ENCODE assay signal across 17 cellular contexts in the genomic region with DNA sequence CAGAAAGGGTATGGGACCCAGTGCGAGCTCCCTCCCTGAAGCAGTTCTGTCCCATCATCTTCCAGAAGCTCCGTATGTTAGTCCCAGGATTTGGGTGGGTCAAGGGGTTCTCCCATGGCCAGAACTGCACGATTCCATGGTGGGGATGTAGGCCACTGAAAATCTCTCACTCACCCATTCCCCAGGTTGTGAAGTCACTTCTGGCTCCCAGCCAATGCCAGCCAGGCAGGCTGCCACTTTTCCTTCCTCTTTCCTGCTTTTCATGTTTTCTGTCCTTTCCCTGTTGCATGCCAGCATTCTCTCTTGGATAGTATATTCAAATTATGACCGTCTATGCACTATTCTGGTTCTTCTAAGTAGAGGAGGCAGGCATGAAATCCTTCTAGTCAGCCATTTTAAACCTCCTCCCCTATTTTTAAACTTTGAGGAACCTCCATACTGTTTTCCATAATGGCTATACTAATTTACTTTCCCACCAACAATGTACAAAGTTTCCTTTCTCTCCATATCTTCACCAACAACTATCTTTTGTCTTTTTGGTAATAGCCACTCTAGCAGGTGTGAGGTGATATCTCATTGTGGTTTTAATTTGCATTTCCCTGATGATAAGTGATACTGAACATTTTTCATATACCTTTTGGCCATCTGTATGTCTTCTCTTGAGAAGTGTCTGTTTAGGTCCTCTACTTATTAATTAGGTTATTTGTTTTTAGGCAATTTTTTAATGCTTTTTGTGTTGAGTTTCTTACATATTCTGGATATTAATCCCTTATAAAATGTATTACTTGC.
DNase-seq lines count a peak whose midpoint lies in the region; ATAC-seq and TF ChIP-seq lines count a peak whose summit lies in the region.
"Had no signal": no experiment of that assay in that cellular context is flagged by ENCODE, and none has a peak within 500 bp of the region (broad histone marks: within the 10 kb centered on the region; RNA-seq: fewer than 3 reads in every experiment).

No MANE protein-coding gene starts in this region.

- H3K9me3 Mint-ChIP-seq in stimulated activated effector memory CD8-positive, alpha-beta T cell treated with anti-CD3 and anti-CD28 coated beads, Interleukin-12 subunit alpha, Interleukin-12 subunit beta, amount 100 ng/mL, for 72 hours = peaks cover 11% of the 10 kb centered on the region

- H3K4me3 Mint-ChIP-seq in stimulated activated effector memory CD8-positive, alpha-beta T cell treated with anti-CD3 and anti-CD28 coated beads, Interleukin-12 subunit alpha, Interleukin-12 subunit beta, amount 100 ng/mL, for 72 hours = no peak overlapping the region
- H3K4me3 Mint-ChIP-seq: activated naive CD4-positive, alpha-beta T cell treated with anti-CD3 and anti-CD28 coated beads, Interleukin-2, amount 50 U/mL, for 24 hours; central memory CD8-positive, alpha-beta T cell had no signal

- H3K9me3 ChIP-seq in left ventricle myocardium inferior (replicated peaks) = peaks cover 25% of the 10 kb centered on the region
- H3K9me3 ChIP-seq in mucosa of descending colon = peaks cover 7% of the 10 kb centered on the region
- H3K9me3 ChIP-seq in body of pancreas = peaks cover 0 to 5% (median 0%) of the 10 kb centered on the region in 3 donors
- H3K9me3 ChIP-seq: psoas muscle had no signal

- H3K27me3 ChIP-seq in left ventricle myocardium inferior (ENCODE audit: low read depth) (no peaks in the 10 kb centered on the region), body of pancreas (no peaks in the 10 kb centered on the region)

- H3K4me1 Mint-ChIP-seq in stimulated activated effector memory CD8-positive, alpha-beta T cell treated with anti-CD3 and anti-CD28 coated beads, Interleukin-12 subunit alpha, Interleukin-12 subunit beta, amount 100 ng/mL, for 72 hours = peaks cover 11% of the 10 kb centered on the region

- intact Hi-C loops in left ventricle myocardium inferior (cut with micrococcal nuclease) (no loop called here), Right ventricle myocardium inferior (cut with DNase I) (no loop called here), mucosa of descending colon (cut with DNase I, micrococcal nuclease) (no loop called here), body of pancreas (cut with DNase I) (no loop called here)

- no peak for TF ChIP-seq POLR2A in body of pancreas (IDR thresholded peaks at IDR 0.05)

- ATAC-seq in Right ventricle myocardium inferior (no peak), GM21529 (IDR thresholded peaks at IDR 0.05; ENCODE audit: unreplicated experiment) (peak; percentile 34), HG03196 (IDR thresholded peaks at IDR 0.05; ENCODE audit: unreplicated experiment) (peak; percentile 30), mucosa of descending colon (no peak), body of pancreas (no peak)
- ATAC-seq in stimulated activated effector memory CD8-positive, alpha-beta T cell treated with anti-CD3 and anti-CD28 coated beads, Interleukin-12 subunit alpha, Interleukin-12 subunit beta, amount 100 ng/mL, for 72 hours = no peak
- ATAC-seq: K562, psoas muscle had no signal

- H3K36me3 Mint-ChIP-seq in stimulated activated effector memory CD8-positive, alpha-beta T cell treated with anti-CD3 and anti-CD28 coated beads, Interleukin-12 subunit alpha, Interleukin-12 subunit beta, amount 100 ng/mL, for 72 hours = no peaks in the 10 kb centered on the region

- H3K4me3 ChIP-seq in left ventricle myocardium inferior = no peak overlapping the region
- no peak overlapping the region for H3K4me3 ChIP-seq in mucosa of descending colon
- no peak overlapping the region for H3K4me3 ChIP-seq in body of pancreas
- H3K4me3 ChIP-seq: K562, psoas muscle had no signal

- H3K27ac ChIP-seq in left ventricle myocardium inferior (replicated peaks) = no peak overlapping the region
- H3K27ac ChIP-seq in body of pancreas = no peak overlapping the region
- H3K27ac ChIP-seq: epithelial cell of prostate, psoas muscle had no signal

- DNase-seq in left ventricle myocardium inferior (peak; percentile 20), Right ventricle myocardium inferior (ENCODE audit: missing footprints) (no peak), mucosa of descending colon (peak in 2 of 3 donors; percentile 24 to 42), body of pancreas (no peak)
- DNase-seq in stimulated activated effector memory CD8-positive, alpha-beta T cell treated with anti-CD3 and anti-CD28 coated beads, Interleukin-12 subunit alpha, Interleukin-12 subunit beta, amount 100 ng/mL, for 72 hours (ENCODE audit: low spot score in 2 of 2) = no peak
- DNase-seq in activated CD4-positive, alpha-beta T cell treated with anti-CD3 and anti-CD28 coated beads for 4 hours = no peak
- DNase-seq: head of caudate nucleus; NCI-H187; psoas muscle; SHP77; stimulated activated CD4-positive, alpha-beta T cell treated with anti-CD3 and anti-CD28 coated beads, Interleukin-1b, Interleukin-23, amount 100 ng/mL, for 48 hours had no signal

- WGBS in body of pancreas, 2 donors = 67 to 68% methylated on average over 4 of the region's 4 CpGs

- H3K27ac Mint-ChIP-seq in stimulated activated effector memory CD8-positive, alpha-beta T cell treated with anti-CD3 and anti-CD28 coated beads, Interleukin-12 subunit alpha, Interleukin-12 subunit beta, amount 100 ng/mL, for 72 hours = no peak overlapping the region
- H3K27ac Mint-ChIP-seq: activated naive CD4-positive, alpha-beta T cell treated with anti-CD3 and anti-CD28 coated beads, Interleukin-2, amount 50 U/mL, for 24 hours had no signal

- H3K4me1 ChIP-seq in left ventricle myocardium inferior = no peaks in the 10 kb centered on the region
- peaks cover 5% of the 10 kb centered on the region for H3K4me1 ChIP-seq in mucosa of descending colon (ENCODE audit: low read depth)
- H3K4me1 ChIP-seq in body of pancreas = no peaks in the 10 kb centered on the region
- H3K4me1 ChIP-seq: psoas muscle had no signal

- no peak for TF ChIP-seq CTCF in left ventricle myocardium inferior (IDR thresholded peaks at IDR 0.05; ENCODE audit: borderline replicate concordance)
- no peak for TF ChIP-seq CTCF in mucosa of descending colon (IDR thresholded peaks at IDR 0.05)
- no peak for TF ChIP-seq CTCF in body of pancreas (IDR thresholded peaks at IDR 0.05)

- no peaks in the 10 kb centered on the region for H3K36me3 ChIP-seq in left ventricle myocardium inferior
- no peaks in the 10 kb centered on the region for H3K36me3 ChIP-seq in mucosa of descending colon (ENCODE audit: low read depth)
- no peaks in the 10 kb centered on the region for H3K36me3 ChIP-seq in body of pancreas (replicated peaks in 1 of 2; ENCODE audit: insufficient read depth in 1 of 2, low read depth in 2 of 2)

Comparison
In these comparisons a context has a peak if more than half of its experiments do, and no peak if none do; other contexts are left out.
1. DNase-seq: peak in left ventricle myocardium inferior (single experiment) and mucosa of descending colon (2 of 3); none in Right ventricle myocardium inferior (single experiment), body of pancreas (0 of 4), stimulated activated effector memory CD8-positive, alpha-beta T cell treated with anti-CD3 and anti-CD28 coated beads, Interleukin-12 subunit alpha, Interleukin-12 subunit beta, amount 100 ng/mL, for 72 hours (0 of 2) and activated CD4-positive, alpha-beta T cell treated with anti-CD3 and anti-CD28 coated beads for 4 hours (0 of 2).
2. ATAC-seq: peak in GM21529 (single experiment) and HG03196 (single experiment); none in Right ventricle myocardium inferior (single experiment), mucosa of descending colon (single experiment), body of pancreas (single experiment) and stimulated activated effector memory CD8-positive, alpha-beta T cell treated with anti-CD3 and anti-CD28 coated beads, Interleukin-12 subunit alpha, Interleukin-12 subunit beta, amount 100 ng/mL, for 72 hours (single experiment).